11 cellular contexts compared by ENCODE assay signal in the genomic region with DNA sequence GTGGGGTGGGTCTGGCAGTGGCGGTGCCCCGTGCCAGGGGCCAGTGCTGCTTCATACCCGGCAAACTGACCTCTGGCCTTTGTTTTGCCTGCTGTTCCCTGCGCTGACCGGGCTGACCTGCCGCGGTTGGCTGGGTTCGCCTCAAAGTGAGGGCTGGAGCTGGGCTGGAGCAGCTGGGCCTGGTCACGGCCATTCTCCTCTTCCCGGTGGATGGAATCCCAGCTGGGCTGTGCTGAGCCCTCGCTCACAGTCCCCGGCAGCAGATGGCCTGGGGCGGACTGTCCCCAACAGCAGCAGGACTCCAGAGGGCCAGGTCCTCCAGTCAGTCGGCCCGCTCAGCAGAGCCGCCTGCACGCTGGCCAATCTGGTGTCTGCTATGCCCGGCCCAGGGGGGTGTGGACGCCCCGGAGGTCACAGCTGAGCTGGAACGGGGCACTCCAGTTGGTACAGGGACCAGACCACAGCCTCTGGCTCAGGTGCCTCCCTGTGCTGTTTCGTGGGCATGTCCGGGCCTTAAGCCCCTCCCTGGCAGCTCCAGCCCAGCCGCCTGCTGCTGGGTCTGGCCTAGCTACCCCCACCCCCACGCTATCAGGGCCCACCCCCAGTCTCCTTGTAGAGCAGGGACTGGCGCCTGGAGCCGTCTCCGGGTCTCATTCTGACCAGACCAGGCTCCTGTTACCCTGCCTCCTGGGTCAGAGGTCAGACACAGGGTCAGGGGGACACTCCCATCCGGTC. TPM values are rescaled to one million over a fixed set of nuclear protein-coding genes. Genes with fewer than 3 reads are reported as not detected.
DNase-seq lines count a peak whose midpoint lies in the region; TF ChIP-seq lines count a peak whose summit lies in the region.
"Had no signal": no experiment of that assay in that cellular context is flagged by ENCODE, and none has a peak within 500 bp of the region (broad histone marks: within the 10 kb centered on the region; RNA-seq: fewer than 3 reads in every experiment).

No MANE protein-coding gene starts in this region.

- peaks cover 13% of the 10 kb centered on the region for H3K36me3 Mint-ChIP-seq in nephron (ENCODE audit: low read depth)

- H3K9me3 Mint-ChIP-seq in nephron: no peaks in the 10 kb centered on the region

- peaks cover 0 to 41% (median 30%) of the 10 kb centered on the region in 4 donors for H3K4me1 ChIP-seq in sigmoid colon

- peaks cover 10% of the 10 kb centered on the region for H3K4me1 Mint-ChIP-seq in nephron
- H3K4me1 Mint-ChIP-seq: B cell had no signal

- H3K27ac ChIP-seq in sigmoid colon: peak overlapping the region in 1 of 4 donors; percentile 2

- H3K27me3 ChIP-seq in sigmoid colon: peaks cover 0 to 13% (median 0%) of the 10 kb centered on the region in 3 donors

- no peak for TF ChIP-seq EP300 in sigmoid colon (IDR thresholded peaks at IDR 0.05)

- no peak for TF ChIP-seq POLR2A in sigmoid colon (IDR thresholded peaks at IDR 0.05)

- WGBS in sigmoid colon, 2 donors: 73 to 77% methylated on average over 29 of the region's 29 CpGs

- H3K9me3 ChIP-seq in sigmoid colon: no peaks in the 10 kb centered on the region
- H3K9me3 ChIP-seq: stomach had no signal

- no peaks in the 10 kb centered on the region for H3K27me3 Mint-ChIP-seq in nephron (ENCODE audit: low read depth)
- H3K27me3 Mint-ChIP-seq: B cell had no signal

- DNase-seq in ELF-1 (ENCODE audit: low read depth, low spot score) (peak; percentile 89), cerebellum (ENCODE audit: low spot score) (peak; percentile 57), sigmoid colon (no peak), SIG-M5 (lab: John Stamatoyannopoulos, UW) (no peak)
- no peak for DNase-seq in stimulated activated naive CD4-positive, alpha-beta T cell treated with Interleukin-2 at 50 U/mL for 16 hours (lab: John Stamatoyannopoulos, UW)
- DNase-seq: mammary epithelial cell; stimulated activated CD4-positive, alpha-beta T cell treated with anti-CD3 and anti-CD28 coated beads, Interleukin-12 subunit alpha, Interleukin-12 subunit beta, amount 100 ng/mL, for 4 hours; stomach had no signal

- peak overlapping the region in 2 of 3 experiments; percentile 11 to 59 for H3K4me3 Mint-ChIP-seq in nephron
- H3K4me3 Mint-ChIP-seq: B cell had no signal

- TF ChIP-seq CTCF in nephron (IDR thresholded peaks at IDR 0.05; ENCODE audit: unreplicated experiment in 3 of 3): no peak
- TF ChIP-seq CTCF in sigmoid colon (IDR thresholded peaks at IDR 0.05): no peak

- intact Hi-C loops in sigmoid colon (cut with DNase I): no loop called here

- no peak overlapping the region for H3K4me3 ChIP-seq in sigmoid colon
- H3K4me3 ChIP-seq: stomach had no signal

- H3K36me3 ChIP-seq in sigmoid colon: peaks cover 0 to 39% (median 22%) of the 10 kb centered on the region in 4 donors

- H3K27ac Mint-ChIP-seq in nephron: peak overlapping the region in 1 of 3 experiments; percentile 76
- H3K27ac Mint-ChIP-seq: B cell had no signal

RNA-seq across cellular contexts. Expression of gene WFIKKN1, which starts 1.3 kb away (rescaled TPM):
- total RNA-seq in cerebellum (0.54 TPM), sigmoid colon (1 to 10 TPM in 1 of 4 donors, under 1 TPM in 3; 0.27 to 1.4 (median 0.43) TPM)
- polyA plus RNA-seq in sigmoid colon: under 1 TPM; 0.46 to 0.80 (median 0.60) TPM
- polyA plus RNA-seq: fibroblast of lung, mammary epithelial cell had no signal

RNA-seq across cellular contexts. Expression of gene METTL26, which starts 6.6 kb away (rescaled TPM):
- total RNA-seq in cerebellum: 23.8 TPM
- total RNA-seq in sigmoid colon: 100 to 1,000 TPM; 101 to 163 (median 157) TPM
- polyA plus RNA-seq in sigmoid colon: 100 to 1,000 TPM in 1 of 3 donors, 10 to 100 TPM in 2; 79.5 to 132 (median 87.1) TPM

RNA-seq across cellular contexts. Expression of gene MCRIP2, which starts 12.2 kb away (rescaled TPM):
- 6.0 TPM for total RNA-seq in cerebellum
- 10 to 100 TPM; 52.1 to 63.4 (median 55.6) TPM for total RNA-seq in sigmoid colon
- 100 to 1,000 TPM; 106 to 132 (median 131) TPM for polyA plus RNA-seq in sigmoid colon

RNA-seq across cellular contexts. Expression of gene WDR90, which starts 19.7 kb away (rescaled TPM):
- total RNA-seq in cerebellum (23.7 TPM), sigmoid colon (10 to 100 TPM in 3 of 4 donors, 1 to 10 TPM in 1; 6.6 to 37.1 (median 13.7) TPM)
- 10 to 100 TPM in 1 of 3 donors, 1 to 10 TPM in 2; 5.4 to 49.0 (median 7.2) TPM for polyA plus RNA-seq in sigmoid colon

RNA-seq across cellular contexts. Expression of gene RHOT2, which starts 38.5 kb away (rescaled TPM):
- total RNA-seq in cerebellum: 34.8 TPM
- 10 to 100 TPM; 35.3 to 58.8 (median 48.8) TPM for total RNA-seq in sigmoid colon
- 100 to 1,000 TPM in 1 of 3 donors, 10 to 100 TPM in 2; 48.3 to 159 (median 52.9) TPM for polyA plus RNA-seq in sigmoid colon

Comparison
In these comparisons a context has a peak if more than half of its experiments do, and no peak if none do; other contexts are left out.
1. DNase-seq: peak in ELF-1 (single experiment) and cerebellum (single experiment); none in stimulated activated naive CD4-positive, alpha-beta T cell treated with Interleukin-2 at 50 U/mL for 16 hours (single experiment), sigmoid colon (single experiment) and SIG-M5 (single experiment).